ENCODE assay signal across 16 cellular contexts in genomic region chr11:17371614-17372013, GRCh38. TPM values are rescaled to one million over a fixed set of nuclear protein-coding genes. Genes with fewer than 3 reads are reported as not detected.
DNase-seq lines count a peak whose midpoint lies in the region; ATAC-seq and TF ChIP-seq lines count a peak whose summit lies in the region.
"Had no signal": no experiment of that assay in that cellular context is flagged by ENCODE, and none has a peak within 500 bp of the region (broad histone marks: within the 10 kb centered on the region; RNA-seq: fewer than 3 reads in every experiment).

No MANE protein-coding gene starts in this region.

- H2AK5ac ChIP-seq in mesenchymal stem cell (ENCODE audit: low read length, severe bottlenecking): no peak overlapping the region

- no peak overlapping the region for H2BK15ac ChIP-seq in mesenchymal stem cell (ENCODE audit: low read depth, poor library complexity, severe bottlenecking)

- H3K27ac Mint-ChIP-seq in effector memory CD8-positive, alpha-beta T cell: no peak overlapping the region
- H3K27ac Mint-ChIP-seq: activated T-helper 17 cell treated with anti-CD3 and anti-CD28 coated beads, Interleukin-2, amount 50 U/mL, for 72 hours; CD4-positive, alpha-beta memory T cell; mesothelial cell of epicardium had no signal

- H3K4me1 Mint-ChIP-seq in effector memory CD8-positive, alpha-beta T cell (ENCODE audit: low read depth in 2 of 2): peaks cover 0 to 4% of the 10 kb centered on the region in 2 donors
- H3K4me1 Mint-ChIP-seq: activated T-helper 17 cell treated with anti-CD3 and anti-CD28 coated beads, Interleukin-2, amount 50 U/mL, for 72 hours; CD4-positive, alpha-beta memory T cell; mesothelial cell of epicardium had no signal

- H4K8ac ChIP-seq in mesenchymal stem cell (ENCODE audit: low read length): no peak overlapping the region

- H3K36me3 Mint-ChIP-seq in effector memory CD8-positive, alpha-beta T cell (ENCODE audit: insufficient read depth): peaks cover 19% of the 10 kb centered on the region

- H3K27ac ChIP-seq in mesenchymal stem cell (ENCODE audit: low read length, poor library complexity, severe bottlenecking) (no peak overlapping the region), smooth muscle cell (ENCODE audit: low read depth) (no peak overlapping the region)
- H3K27ac ChIP-seq: colonic mucosa, epithelial cell of prostate had no signal

- H2AFZ ChIP-seq in mesenchymal stem cell (ENCODE audit: low read depth, low read length) (no peak overlapping the region), smooth muscle cell (ENCODE audit: low read depth) (no peak overlapping the region)

- H3K9me3 Mint-ChIP-seq in effector memory CD8-positive, alpha-beta T cell: peaks cover 12 to 28% of the 10 kb centered on the region in 2 donors

- H3K4me2 ChIP-seq in mesenchymal stem cell (ENCODE audit: low read length, poor library complexity, severe bottlenecking): no peak overlapping the region
- no peak overlapping the region for H3K4me2 ChIP-seq in smooth muscle cell

- no peak overlapping the region for H3K4me3 Mint-ChIP-seq in effector memory CD8-positive, alpha-beta T cell
- H3K4me3 Mint-ChIP-seq: activated T-helper 17 cell treated with anti-CD3 and anti-CD28 coated beads, Interleukin-2, amount 50 U/mL, for 72 hours; mesothelial cell of epicardium had no signal

- no peak overlapping the region for H2BK12ac ChIP-seq in mesenchymal stem cell (ENCODE audit: low read length in 2 of 2)

- H3K9me3 ChIP-seq in mesenchymal stem cell (ENCODE audit: control insufficient read depth, low read length) (peaks cover 67% of the 10 kb centered on the region), smooth muscle cell (replicated peaks; ENCODE audit: low read depth) (peaks cover 3% of the 10 kb centered on the region)

- H4K20me1 ChIP-seq in smooth muscle cell (ENCODE audit: low read depth): no peaks in the 10 kb centered on the region

- no peak for TF ChIP-seq CTCF in smooth muscle cell (IDR thresholded peaks at IDR 0.05; ENCODE audit: borderline replicate concordance, insufficient read depth, poor library complexity, severe bottlenecking)

- peak overlapping the region in 1 of 2 experiments; percentile 6 for H3K4me3 ChIP-seq in mesenchymal stem cell (ENCODE audit: insufficient read depth in 1 of 2, low read depth in 1 of 2, low read length in 2 of 2)
- H3K4me3 ChIP-seq in smooth muscle cell: no peak overlapping the region
- H3K4me3 ChIP-seq: colonic mucosa had no signal

- H3K79me1 ChIP-seq in mesenchymal stem cell (replicated peaks; ENCODE audit: low read length, poor library complexity, severe bottlenecking): no peaks in the 10 kb centered on the region

- no peaks in the 10 kb centered on the region for H3K27me3 Mint-ChIP-seq in effector memory CD8-positive, alpha-beta T cell
- H3K27me3 Mint-ChIP-seq: activated T-helper 17 cell treated with anti-CD3 and anti-CD28 coated beads, Interleukin-2, amount 50 U/mL, for 72 hours; CD4-positive, alpha-beta memory T cell had no signal

- H3K4me1 ChIP-seq in mesenchymal stem cell (ENCODE audit: control insufficient read depth, insufficient read depth, low read depth, low read length) (no peaks in the 10 kb centered on the region), smooth muscle cell (ENCODE audit: low read depth) (no peaks in the 10 kb centered on the region)
- H3K4me1 ChIP-seq: colonic mucosa had no signal

- no peak overlapping the region for H4K91ac ChIP-seq in mesenchymal stem cell (ENCODE audit: low read length)

- H3F3A ChIP-seq in smooth muscle cell (ENCODE audit: low read depth): no peaks in the 10 kb centered on the region

- no peak overlapping the region for H3K4ac ChIP-seq in mesenchymal stem cell (ENCODE audit: low read depth in 1 of 2, low read length in 2 of 2)

- no peak for ATAC-seq in effector memory CD8-positive, alpha-beta T cell (replicated peaks)
- ATAC-seq: activated T-helper 17 cell treated with anti-CD3 and anti-CD28 coated beads, Interleukin-2, amount 50 U/mL, for 72 hours had no signal

- H3K79me2 ChIP-seq in smooth muscle cell (ENCODE audit: low read depth): no peaks in the 10 kb centered on the region

- WGBS in mesenchymal stem cell: 73% methylated on average over 2 of the region's 3 CpGs
- WGBS in smooth muscle cell (ENCODE audit: low lambda C conversion rate): 83% methylated on average over 3 of the region's 3 CpGs

- H3K27me3 ChIP-seq in mesenchymal stem cell (ENCODE audit: control insufficient read depth in 1 of 2, insufficient read depth in 1 of 2, low read length in 2 of 2): no peaks in the 10 kb centered on the region
- no peaks in the 10 kb centered on the region for H3K27me3 ChIP-seq in smooth muscle cell (ENCODE audit: low read depth)
- H3K27me3 ChIP-seq: colonic mucosa had no signal

- peak; percentile 16 for DNase-seq in NCI-H2196 (lab: John Stamatoyannopoulos, UW; ENCODE audit: unreplicated experiment)
- no peak for DNase-seq in NCI-H2196 treated with DMSO at 0.1 percent for 48 hours (lab: John Stamatoyannopoulos, UW; ENCODE audit: unreplicated experiment)
- peak; percentile 19 for DNase-seq in M059J (ENCODE audit: low read depth)
- peak; percentile 65 for DNase-seq in dermis blood vessel endothelial cell
- DNase-seq in mesenchymal stem cell: peak; percentile 45
- DNase-seq in smooth muscle cell (lab: John Stamatoyannopoulos, UW; ENCODE audit: unreplicated experiment): no peak
- DNase-seq in effector memory CD8-positive, alpha-beta T cell: no peak
- no peak for DNase-seq in NCI-H1436 (lab: John Stamatoyannopoulos, UW)
- DNase-seq: CD4-positive, alpha-beta memory T cell; colonic mucosa; kidney; NCI-H2081 treated with DMSO at 0.1 percent for 48 hours; T-helper 1 cell had no signal

- H2BK120ac ChIP-seq in mesenchymal stem cell (ENCODE audit: low read depth, low read length): no peak overlapping the region

- H3K18ac ChIP-seq in mesenchymal stem cell (ENCODE audit: low read depth in 1 of 2, low read length in 2 of 2): no peak overlapping the region

- H3K36me3 ChIP-seq in mesenchymal stem cell (ENCODE audit: control insufficient read depth in 1 of 2, insufficient read depth in 2 of 2, low read depth in 1 of 2, low read length in 2 of 2) (peaks cover 21 to 100% of the 10 kb centered on the region in 2 experiments), smooth muscle cell (ENCODE audit: low read depth) (peaks cover 35% of the 10 kb centered on the region)

- H3K14ac ChIP-seq in mesenchymal stem cell (ENCODE audit: low read length in 2 of 2): no peak overlapping the region

- no peak overlapping the region for H3K23ac ChIP-seq in mesenchymal stem cell (ENCODE audit: low read length in 2 of 2)

- H3K9ac ChIP-seq in mesenchymal stem cell (ENCODE audit: low read length) (no peak overlapping the region), smooth muscle cell (ENCODE audit: low read depth) (no peak overlapping the region)

- H2BK5ac ChIP-seq in mesenchymal stem cell (ENCODE audit: low read depth, low read length, poor library complexity, severe bottlenecking): no peak overlapping the region

RNA-seq across cellular contexts. Expression of gene KCNJ11, which starts 16.8 kb away (rescaled TPM):
- not detected in 2 replicates for total RNA-seq in M059J (2014; rRNA removed; shearing (Covaris generic))
- total RNA-seq in dermis blood vessel endothelial cell: 0.65 and 3.6 TPM in 2 replicates
- not detected for polyA plus RNA-seq in mesenchymal stem cell (2013, experiment 1 of 2)
- polyA plus RNA-seq in mesenchymal stem cell (2013, experiment 2 of 2): not detected
- total RNA-seq in smooth muscle cell: 0.22 TPM in 1 of 2 replicates, not detected in the other
- polyA plus RNA-seq in smooth muscle cell: not detected in 2 replicates
- total RNA-seq: CD4-positive, alpha-beta memory T cell had no signal

RNA-seq across cellular contexts. Expression of gene NCR3LG1, which starts 20.0 kb away (rescaled TPM):
- total RNA-seq in M059J (2014; rRNA removed; shearing (Covaris generic)): 0.49 and 0.52 TPM in 2 replicates
- total RNA-seq in dermis blood vessel endothelial cell (0.85 and 2.7 TPM in 2 replicates), smooth muscle cell (1.9 and 2.6 TPM in 2 replicates)
- 9.6 TPM for polyA plus RNA-seq in mesenchymal stem cell (2013, experiment 1 of 2)
- polyA plus RNA-seq in mesenchymal stem cell (2013, experiment 2 of 2): 9.0 TPM
- polyA plus RNA-seq in smooth muscle cell: 0.10 and 1.1 TPM in 2 replicates

Comparison
In these comparisons a context has a peak if more than half of its experiments do, and no peak if none do; other contexts are left out.
1. DNase-seq: peak in NCI-H2196 (single experiment), M059J (single experiment), dermis blood vessel endothelial cell (single experiment) and mesenchymal stem cell (single experiment); none in NCI-H2196 treated with DMSO at 0.1 percent for 48 hours (single experiment), smooth muscle cell (single experiment), effector memory CD8-positive, alpha-beta T cell (0 of 3) and NCI-H1436 (single experiment).